Comparison of ENCODE assay signal across 8 cellular contexts in genomic region chr18:36296591-36297418, GRCh38. TPM values are rescaled to one million over a fixed set of nuclear protein-coding genes. Genes with fewer than 3 reads are reported as not detected.
A peak's percentile ranks its signal among the peaks of the same experiment; 100 is the strongest.
DNase-seq lines count a peak whose midpoint lies in the region; ATAC-seq and TF ChIP-seq lines count a peak whose summit lies in the region.

No MANE protein-coding gene starts in this region.

- ATAC-seq in HG02763 (IDR thresholded peaks at IDR 0.05; ENCODE audit: unreplicated experiment) (peak; percentile 11), heart right ventricle (peak; percentile 47 to 81 (median 72))

- peak overlapping the region; percentile 54 to 90 (median 78) for H3K4me3 ChIP-seq in heart right ventricle

- H3K27me3 Mint-ChIP-seq in activated CD4-positive, alpha-beta T cell treated with anti-CD3 and anti-CD28 coated beads, Interleukin-2, amount 10 ng/mL, durations not matched to agents 24 days and 14 days = peaks cover 28% of the 10 kb centered on the region

- no peaks in the 10 kb centered on the region for H3K4me1 Mint-ChIP-seq in activated CD4-positive, alpha-beta T cell treated with anti-CD3 and anti-CD28 coated beads, Interleukin-2, amount 10 ng/mL, durations not matched to agents 24 days and 14 days

- peaks cover 0 to 74% (median 39%) of the 10 kb centered on the region in 7 donors for H3K27me3 ChIP-seq in heart right ventricle

- no peaks in the 10 kb centered on the region for H3K36me3 Mint-ChIP-seq in activated CD4-positive, alpha-beta T cell treated with anti-CD3 and anti-CD28 coated beads, Interleukin-2, amount 10 ng/mL, durations not matched to agents 24 days and 14 days (ENCODE audit: low read depth)

- 0 to 1% methylated on average over 49 to 50 of the region's 50 CpGs for WGBS in heart right ventricle, 2 donors

- H3K4me1 ChIP-seq in heart right ventricle = peaks cover 6 to 42% (median 14%) of the 10 kb centered on the region in 9 donors

- H3K27ac ChIP-seq in heart right ventricle = peak overlapping the region; percentile 34 to 96 (median 84)

- peaks cover 0 to 6% (median 0%) of the 10 kb centered on the region in 11 donors for H3K9me3 ChIP-seq in heart right ventricle

- no peak overlapping the region for H3K27ac Mint-ChIP-seq in activated CD4-positive, alpha-beta T cell treated with anti-CD3 and anti-CD28 coated beads, Interleukin-2, amount 10 ng/mL, durations not matched to agents 24 days and 14 days

- no peaks in the 10 kb centered on the region for H3K36me3 ChIP-seq in heart right ventricle

- intact Hi-C loops in activated CD4-positive, alpha-beta T cell treated with anti-CD3 and anti-CD28 coated beads, Interleukin-2, amount 10 ng/mL, durations not matched to agents 24 days and 14 days (cut with micrococcal nuclease) = no loop called here
- intact Hi-C loops in heart right ventricle (cut with DNase I) = loop anchor here in 8 of 10 donors (5.0 to 10.0 kb wide), 9 partner anchors 40 to 365 kb away; no protein-coding TSS in a partner anchor

- no peak overlapping the region for H3K4me3 Mint-ChIP-seq in activated CD4-positive, alpha-beta T cell treated with anti-CD3 and anti-CD28 coated beads, Interleukin-2, amount 10 ng/mL, durations not matched to agents 24 days and 14 days

- peak; percentile 58 for DNase-seq in activated CD4-positive, alpha-beta T cell treated with anti-CD3 and anti-CD28 coated beads, Interleukin-2, amount 10 ng/mL, durations not matched to agents 24 days and 14 days
- no peak for DNase-seq in activated CD4-positive, alpha-beta T cell treated with anti-CD3 and anti-CD28 coated beads for 4 hours
- DNase-seq in NCI-H2171 treated with DMSO at 0.1 percent for 48 hours (lab: John Stamatoyannopoulos, UW) = peak; percentile 86
- DNase-seq in amygdala (lab: John Stamatoyannopoulos, UW) = peak in 52 of 56 donors; percentile 27 to 85 (median 66)
- peak; percentile 52 to 67 for DNase-seq in heart right ventricle
- peak; percentile 65 for DNase-seq in pons (ENCODE audit: low spot score)
- no peak for DNase-seq in UCSD-AML1 (lab: John Stamatoyannopoulos, UW; ENCODE audit: unreplicated experiment)

- H3K9me3 Mint-ChIP-seq in activated CD4-positive, alpha-beta T cell treated with anti-CD3 and anti-CD28 coated beads, Interleukin-2, amount 10 ng/mL, durations not matched to agents 24 days and 14 days = no peaks in the 10 kb centered on the region

- peak in 8 of 9 donors; percentile 8 to 60 (median 43) for TF ChIP-seq CTCF in heart right ventricle (IDR thresholded peaks at IDR 0.05)

RNA-seq across cellular contexts. Expression of gene FHOD3, which starts 0.7 kb away (rescaled TPM):
- total RNA-seq in activated CD4-positive, alpha-beta T cell treated with anti-CD3 and anti-CD28 coated beads, Interleukin-2, amount 10 ng/mL, durations not matched to agents 24 days and 14 days = not detected in 2 replicates
- 100 to 1,000 TPM; 280 to 484 (median 406) TPM for total RNA-seq in heart right ventricle
- polyA plus RNA-seq in heart right ventricle = 100 to 1,000 TPM in 1 of 2 donors, 10 to 100 TPM in 1; 81.8 to 298 TPM

Comparison
In these comparisons a context has a peak if more than half of its experiments do, and no peak if none do; other contexts are left out.
1. DNase-seq: peak in activated CD4-positive, alpha-beta T cell treated with anti-CD3 and anti-CD28 coated beads, Interleukin-2, amount 10 ng/mL, durations not matched to agents 24 days and 14 days (single experiment), NCI-H2171 treated with DMSO at 0.1 percent for 48 hours (single experiment), amygdala (52 of 56), heart right ventricle (2 of 2) and pons (single experiment); none in activated CD4-positive, alpha-beta T cell treated with anti-CD3 and anti-CD28 coated beads for 4 hours (0 of 2) and UCSD-AML1 (single experiment).
2. RNA of gene FHOD3, which starts 0.7 kb away (total RNA-seq): 280 to 484 TPM in heart right ventricle; not detected in activated CD4-positive, alpha-beta T cell treated with anti-CD3 and anti-CD28 coated beads, Interleukin-2, amount 10 ng/mL, durations not matched to agents 24 days and 14 days; every median in the first group is over 100 times any median in the second.